ENCODE assay signal across 21 cellular contexts in the genomic region with DNA sequence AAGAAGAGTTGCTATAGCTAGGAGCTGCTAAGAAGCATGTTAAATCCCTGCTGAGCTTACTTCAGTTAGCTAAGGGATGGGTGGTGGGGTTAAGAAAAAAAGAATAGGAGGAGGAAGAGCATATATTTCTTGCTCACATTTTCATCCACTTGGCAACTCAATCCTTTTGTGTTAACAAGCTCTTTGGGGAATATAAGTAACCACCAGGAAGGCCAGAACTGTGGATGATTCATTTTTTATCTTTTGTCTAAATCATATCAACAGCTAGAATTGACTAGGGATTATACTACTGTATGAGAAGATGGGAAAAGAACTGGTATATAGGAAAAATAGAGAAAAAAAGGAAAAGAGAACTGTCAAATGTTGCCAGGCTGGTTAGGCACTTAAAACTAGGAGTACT.
"Had no signal": no experiment of that assay in that cellular context is flagged by ENCODE, and none has a peak within 500 bp of the region (broad histone marks: within the 10 kb centered on the region; RNA-seq: fewer than 3 reads in every experiment).

No MANE protein-coding gene starts in this region.

- H3K36me3 ChIP-seq: adrenal gland, lower lobe of right lung, neutrophil, tibial nerve, uterus had no signal

- H3K9me3 Mint-ChIP-seq: dendritic cell treated with granulocyte-macrophage colony-stimulating factor and Interleukin-4, amounts not matched to agents 40 ng/mL and 50 ng/mL, for 4 days had no signal

- H3K4me1 Mint-ChIP-seq: activated CD8-positive, alpha-beta memory T cell treated with anti-CD3 and anti-CD28 coated beads, Interleukin-2, amount 10 ng/mL, durations not matched to agents 7 days and 5 days; T-cell had no signal

- H3K4me3 Mint-ChIP-seq: activated CD4-positive, alpha-beta memory T cell treated with anti-CD3 and anti-CD28 coated beads for 36 hours; activated CD8-positive, alpha-beta memory T cell treated with anti-CD3 and anti-CD28 coated beads, Interleukin-2, amount 10 ng/mL, durations not matched to agents 7 days and 5 days; brain; dendritic cell treated with granulocyte-macrophage colony-stimulating factor and Interleukin-4, amounts not matched to agents 40 ng/mL and 50 ng/mL, for 4 days; mesothelial cell of epicardium; T-cell had no signal

- H3K27ac ChIP-seq: adrenal gland, epithelial cell of prostate, lower lobe of right lung, neutrophil, parathyroid adenoma, tibial nerve, uterus, VCaP had no signal

- H3K36me3 Mint-ChIP-seq: activated CD4-positive, alpha-beta memory T cell treated with anti-CD3 and anti-CD28 coated beads for 36 hours; activated CD8-positive, alpha-beta memory T cell treated with anti-CD3 and anti-CD28 coated beads, Interleukin-2, amount 10 ng/mL, durations not matched to agents 7 days and 5 days; brain; T-cell had no signal

- H3K27ac Mint-ChIP-seq: activated CD4-positive, alpha-beta memory T cell treated with anti-CD3 and anti-CD28 coated beads for 36 hours; activated CD8-positive, alpha-beta memory T cell treated with anti-CD3 and anti-CD28 coated beads, Interleukin-2, amount 10 ng/mL, durations not matched to agents 7 days and 5 days; dendritic cell treated with granulocyte-macrophage colony-stimulating factor and Interleukin-4, amounts not matched to agents 40 ng/mL and 50 ng/mL, for 4 days; mesothelial cell of epicardium; T-cell had no signal

- DNase-seq: activated CD4-positive, alpha-beta memory T cell treated with anti-CD3 and anti-CD28 coated beads for 36 hours; activated CD8-positive, alpha-beta memory T cell treated with anti-CD3 and anti-CD28 coated beads, Interleukin-2, amount 10 ng/mL, durations not matched to agents 7 days and 5 days; activated naive CD4-positive, alpha-beta T cell treated with anti-CD3 and anti-CD28 coated beads, Interleukin-2, amount 50 U/mL, for 16 hours; activated T-cell treated with anti-CD3 and anti-CD28 coated beads, Interleukin-2, amount 50 U/mL, for 1 hour; left colon; lower lobe of right lung; stimulated activated CD4-positive, alpha-beta T cell treated with anti-CD3 and anti-CD28 coated beads, Interleukin-2, amount 100 ng/mL, for 48 hours; stimulated activated naive CD4-positive, alpha-beta T cell; substantia nigra; T-cell; T-helper 9 cell; uterus had no signal

- H3K4me1 ChIP-seq: adrenal gland, lower lobe of right lung, parathyroid adenoma, tibial nerve, uterus had no signal

- ATAC-seq: activated CD8-positive, alpha-beta memory T cell treated with anti-CD3 and anti-CD28 coated beads, Interleukin-2, amount 10 ng/mL, durations not matched to agents 7 days and 5 days; left colon; lower lobe of right lung; T-cell had no signal

- H3K27me3 Mint-ChIP-seq: activated CD4-positive, alpha-beta memory T cell treated with anti-CD3 and anti-CD28 coated beads for 36 hours; activated CD8-positive, alpha-beta memory T cell treated with anti-CD3 and anti-CD28 coated beads, Interleukin-2, amount 10 ng/mL, durations not matched to agents 7 days and 5 days; brain; dendritic cell treated with granulocyte-macrophage colony-stimulating factor and Interleukin-4, amounts not matched to agents 40 ng/mL and 50 ng/mL, for 4 days; T-cell had no signal

- H3K4me3 ChIP-seq: adrenal gland, lower lobe of right lung, tibial nerve, uterus had no signal

- H3K27me3 ChIP-seq: adrenal gland, neutrophil, tibial nerve, uterus had no signal

- H3K9me3 ChIP-seq: adrenal gland, lower lobe of right lung, neutrophil, tibial nerve, uterus had no signal
